1 cellular context compared by ENCODE assay signal in genomic region chr1:51526248-51526647, GRCh38.
TF ChIP-seq lines count a peak whose summit lies in the region.

No MANE protein-coding gene starts in this region.

TF ChIP-seq in K562, 482 proteins besides CTCF, POLR2A, EP300 and RAD21 (continued from another document):
- TF ChIP-seq CAMTA2 (CRISPR knock-in tag; conservative IDR thresholded peaks at IDR 0.05) (no peak), NR0B1 (IDR thresholded peaks at IDR 0.05; ENCODE audit: partially characterized antibody) (no peak)
